Comparison of ENCODE assay signal across 11 cellular contexts in the genomic region with DNA sequence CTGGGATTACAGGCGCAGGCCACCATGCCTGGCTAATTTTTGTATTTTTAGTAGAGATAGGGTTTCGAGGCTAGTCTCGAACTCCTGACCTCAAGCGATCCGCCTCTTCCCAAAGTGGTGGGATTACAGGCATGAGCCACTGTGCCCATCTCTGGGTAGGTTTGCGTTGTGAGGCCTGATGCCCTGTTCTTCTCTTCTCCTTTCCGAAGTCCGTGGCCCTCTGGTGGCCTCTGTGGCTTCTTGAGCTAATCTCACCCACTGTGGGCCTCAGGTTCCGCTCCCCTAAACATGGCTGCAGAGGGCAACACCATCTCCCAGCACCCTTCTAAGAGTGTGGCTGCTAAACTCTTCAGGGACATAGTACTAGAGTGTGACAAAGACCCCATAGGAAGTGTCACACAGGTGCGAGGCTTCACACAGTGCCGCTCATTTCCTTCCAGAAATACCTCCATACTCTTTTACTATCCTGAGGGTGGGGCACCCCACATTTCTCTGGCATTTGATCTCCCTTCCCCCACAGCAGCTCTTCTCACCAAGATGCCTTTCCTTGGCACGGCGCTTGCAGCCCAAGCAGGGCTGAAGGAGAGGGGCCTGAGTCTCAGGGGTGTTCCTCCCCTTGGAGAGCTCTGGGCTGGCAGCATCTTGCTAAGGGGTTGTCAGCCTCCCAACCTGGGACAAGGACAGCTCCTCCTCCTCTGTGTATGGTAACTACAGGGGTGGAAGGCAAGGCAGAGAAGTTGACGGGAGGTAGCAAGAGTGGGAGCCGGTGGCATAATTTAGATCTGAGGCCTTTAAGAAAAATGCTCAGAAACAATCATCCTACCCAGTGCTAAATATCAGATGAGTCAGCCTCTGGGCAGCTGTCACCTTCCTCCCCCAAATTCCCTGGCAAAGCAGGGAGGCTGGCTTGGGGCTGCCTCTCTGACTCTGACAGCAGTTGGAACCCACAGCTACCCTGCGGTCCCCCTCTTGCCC. TPM values are rescaled to one million over a fixed set of nuclear protein-coding genes. Genes with fewer than 3 reads are reported as not detected.
A peak's percentile ranks its signal among the peaks of the same experiment; 100 is the strongest.
DNase-seq lines count a peak whose midpoint lies in the region; FAIRE-seq and TF ChIP-seq lines count a peak whose summit lies in the region.
"Had no signal": no experiment of that assay in that cellular context is flagged by ENCODE, and none has a peak within 500 bp of the region (broad histone marks: within the 10 kb centered on the region; RNA-seq: fewer than 3 reads in every experiment).

No MANE protein-coding gene starts in this region.

- H3K79me2 ChIP-seq in keratinocyte (ENCODE audit: control insufficient read depth, insufficient read depth, low read length) = no peaks in the 10 kb centered on the region

- H3K36me3 ChIP-seq in keratinocyte (ENCODE audit: control insufficient read depth in 2 of 2, extremely low read depth in 1 of 2, insufficient read depth in 2 of 2, low read length in 2 of 2) (no peaks in the 10 kb centered on the region), thyroid gland (no peaks in the 10 kb centered on the region)
- H3K36me3 ChIP-seq: WERI-Rb-1 had no signal

- peak overlapping the region; percentile 1 for H3K9ac ChIP-seq in keratinocyte (ENCODE audit: control insufficient read depth, extremely low read depth, insufficient read depth, low read length)

- in situ Hi-C loops in astrocyte of the spinal cord (cut with HindIII; ENCODE audit: low sequenced_read_pairs) = no loop called here

- H3K27me3 ChIP-seq in keratinocyte (ENCODE audit: control insufficient read depth, extremely low read depth, insufficient read depth, low read length) (peaks cover 22% of the 10 kb centered on the region), thyroid gland (no peaks in the 10 kb centered on the region)

- peak; percentile 90 for FAIRE-seq in keratinocyte (lab: Jason Lieb, UNC)

- H3K4me1 ChIP-seq in keratinocyte (ENCODE audit: control insufficient read depth, extremely low read depth, insufficient read depth, low read length) (peaks cover 23% of the 10 kb centered on the region), thyroid gland (peaks cover 46 to 51% of the 10 kb centered on the region in 2 donors)

- dilution Hi-C loops in keratinocyte (cut with MboI; ENCODE audit: extremely low pct_ligation_motif_present, low sequenced_read_pairs) = no loop called here

- no peak for TF ChIP-seq CTCF in astrocyte of the spinal cord (IDR thresholded peaks at IDR 0.05; ENCODE audit: low read depth, low read length)
- TF ChIP-seq CTCF in keratinocyte (optimal IDR thresholded peaks at IDR 0.05 in 1 of 3, IDR thresholded peaks at IDR 0.05 in 1 of 3, conservative IDR thresholded peaks at IDR 0.05 in 1 of 3; ENCODE audit: extremely low read depth in 1 of 3, insufficient read depth in 2 of 3, low read length in 3 of 3) = no peak
- TF ChIP-seq CTCF in thyroid gland (IDR thresholded peaks at IDR 0.05) = no peak

- DNase-seq in HS-5 (ENCODE audit: low read depth) = peak; percentile 67
- DNase-seq in astrocyte of the spinal cord (ENCODE audit: low read depth, low spot score) = peak; percentile 32
- peak; percentile 9 for DNase-seq in keratinocyte (ENCODE audit: low read depth, low spot score)
- peak; percentile 11 to 13 for DNase-seq in thyroid gland
- DNase-seq in RPMI8226 = no peak
- DNase-seq in NCI-H510A (lab: John Stamatoyannopoulos, UW) = no peak
- no peak for DNase-seq in activated T-cell treated with anti-CD3 and anti-CD28 coated beads, Interleukin-2, amount 50 U/mL, for 1 hour
- DNase-seq in islet precursor cell = no peak
- DNase-seq: activated gamma-delta T cell, DMS79 treated with DMSO at 0.1 percent for 48 hours, WERI-Rb-1 had no signal

- H3K4me3 ChIP-seq in astrocyte of the spinal cord (ENCODE audit: low read depth, low read length) (no peak overlapping the region), keratinocyte (ENCODE audit: control insufficient read depth in 2 of 3, extremely low read depth in 1 of 3, insufficient read depth in 2 of 3, low read depth in 1 of 3, low read length in 3 of 3) (no peak overlapping the region), thyroid gland (replicated peaks in 1 of 3) (no peak overlapping the region)

- no peak overlapping the region for H2AFZ ChIP-seq in keratinocyte (ENCODE audit: control insufficient read depth, low read length)

- peak overlapping the region; percentile 10 for H3K27ac ChIP-seq in keratinocyte (ENCODE audit: control insufficient read depth, insufficient read depth, low read length)
- peak overlapping the region; percentile 39 to 95 (median 79) for H3K27ac ChIP-seq in thyroid gland
- H3K27ac ChIP-seq: WERI-Rb-1 had no signal

- no peak for TF ChIP-seq POLR2A in thyroid gland (IDR thresholded peaks at IDR 0.05)

- peak overlapping the region; percentile 22 for H3K4me2 ChIP-seq in keratinocyte (ENCODE audit: control insufficient read depth, extremely low read depth, insufficient read depth, low read depth, low read length)

- H4K20me1 ChIP-seq in keratinocyte (ENCODE audit: control insufficient read depth, extremely low read depth, insufficient read depth, low read length) = no peaks in the 10 kb centered on the region

- H3K9me3 ChIP-seq in keratinocyte (ENCODE audit: control insufficient read depth, low read depth, low read length) (no peaks in the 10 kb centered on the region), thyroid gland (no peaks in the 10 kb centered on the region)

- WGBS in thyroid gland, 2 donors = 88 to 91% methylated on average over 16 of the region's 16 CpGs

- no peaks in the 10 kb centered on the region for H3K9me1 ChIP-seq in keratinocyte (ENCODE audit: control insufficient read depth, extremely low read depth, insufficient read depth, low read length)

- intact Hi-C loops in thyroid gland (cut with DNase I) = no loop called here

RNA-seq across cellular contexts. Expression of a gene that starts 6.1 kb away (rescaled TPM):
- 2.4 to 5.7 TPM (median 5.0 TPM) in 3 replicates for polyA plus RNA-seq in keratinocyte
- polyA plus RNA-seq in keratinocyte (2011; ENCODE audit: low read depth) = not detected
- polyA plus RNA-seq in keratinocyte (2011; cell fraction: cytosol; rRNA removed) = 2.4 and 2.5 TPM in 2 replicates
- 1.4 and 2.0 TPM in 2 replicates for polyA plus RNA-seq in keratinocyte (2011; cell fraction: nucleus; rRNA removed)
- polyA plus RNA-seq in keratinocyte (2012; ENCODE audit: low replicate concordance) = 0.34 and 3.4 TPM in 2 replicates
- polyA minus RNA-seq in keratinocyte = 6.5 to 8.6 TPM (median 8.2 TPM) in 3 replicates
- not detected for polyA minus RNA-seq in keratinocyte (2011; cell fraction: cytosol; rRNA and poly(A)+ RNA removed)
- 0.95 and 2.2 TPM in 2 replicates for polyA minus RNA-seq in keratinocyte (2011; cell fraction: nucleus; rRNA and poly(A)+ RNA removed)
- 10 to 100 TPM; 14.1 to 43.4 (median 30.6) TPM for total RNA-seq in thyroid gland

RNA-seq across cellular contexts. Expression of a gene that starts 35.4 kb away (rescaled TPM):
- polyA plus RNA-seq in keratinocyte = 0.35 to 0.49 TPM (median 0.46 TPM) in 3 replicates
- polyA plus RNA-seq in keratinocyte (2011; ENCODE audit: low read depth) = 8.9 TPM
- 0.27 and 0.29 TPM in 2 replicates for polyA plus RNA-seq in keratinocyte (2011; cell fraction: cytosol; rRNA removed)
- polyA plus RNA-seq in keratinocyte (2011; cell fraction: nucleus; rRNA removed) = 0.62 and 0.80 TPM in 2 replicates
- polyA plus RNA-seq in keratinocyte (2012; ENCODE audit: low replicate concordance) = 0.44 and 12.1 TPM in 2 replicates
- 0.49 to 1.2 TPM (median 0.79 TPM) in 3 replicates for polyA minus RNA-seq in keratinocyte
- polyA minus RNA-seq in keratinocyte (2011; cell fraction: cytosol; rRNA and poly(A)+ RNA removed) = not detected
- polyA minus RNA-seq in keratinocyte (2011; cell fraction: nucleus; rRNA and poly(A)+ RNA removed) = 0.84 and 1.0 TPM in 2 replicates
- 1 to 10 TPM; 2.0 to 5.3 (median 4.6) TPM for total RNA-seq in thyroid gland

Comparison
In these comparisons a context has a peak if more than half of its experiments do, and no peak if none do; other contexts are left out.
1. DNase-seq: peak in HS-5 (single experiment), astrocyte of the spinal cord (single experiment), keratinocyte (single experiment) and thyroid gland (2 of 2); none in RPMI8226 (single experiment), NCI-H510A (single experiment), activated T-cell treated with anti-CD3 and anti-CD28 coated beads, Interleukin-2, amount 50 U/mL, for 1 hour (single experiment) and islet precursor cell (single experiment).